In the genomic region with DNA sequence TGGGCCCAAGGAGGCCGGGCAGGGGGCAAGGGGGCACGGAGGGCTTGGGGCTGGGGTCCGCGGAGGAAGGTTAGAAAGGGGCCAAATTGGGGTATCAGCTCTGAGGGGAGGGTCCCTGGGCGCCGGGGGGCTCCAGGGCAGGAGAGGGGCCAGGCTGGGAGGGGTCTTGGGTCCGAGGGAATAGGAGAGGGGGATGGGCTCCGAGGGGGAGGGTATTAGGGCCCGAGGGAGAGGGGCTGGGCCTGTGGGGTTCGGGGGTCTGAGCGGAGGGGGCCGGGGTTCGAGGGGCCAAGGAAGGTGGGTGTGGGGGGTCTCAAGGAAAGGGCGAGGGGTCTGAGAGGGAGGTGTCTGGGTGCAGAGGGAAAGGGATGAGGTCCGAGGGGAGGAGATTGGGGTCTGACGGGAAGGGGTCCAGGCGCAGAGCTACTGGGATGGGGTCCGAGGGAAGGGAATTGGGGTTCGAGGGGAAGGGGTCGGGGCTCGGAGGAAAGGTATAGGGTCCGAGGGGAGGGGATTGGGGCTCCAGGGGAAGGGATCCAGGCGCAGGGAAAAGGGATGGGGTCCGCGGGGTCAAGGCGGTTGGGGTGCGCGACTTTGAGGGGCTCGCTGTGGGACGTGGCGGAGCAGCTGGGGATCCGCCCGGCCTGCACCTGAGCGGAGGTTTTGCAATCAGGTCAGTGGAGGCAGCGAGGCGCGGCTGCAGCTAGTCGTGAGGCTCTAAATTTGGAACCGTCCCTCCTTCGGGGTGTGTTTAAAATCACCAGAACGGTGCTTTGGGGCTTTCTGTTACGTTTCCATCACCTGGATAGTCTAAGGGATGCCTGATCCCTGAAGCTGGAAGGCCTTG, we compare ENCODE assay signal across 8 cellular contexts. TPM values are rescaled to one million over a fixed set of nuclear protein-coding genes. Genes with fewer than 3 reads are reported as not detected.
DNase-seq lines count a peak whose midpoint lies in the region; ATAC-seq and TF ChIP-seq lines count a peak whose summit lies in the region.

No MANE protein-coding gene starts in this region.

- peak; percentile 36 for DNase-seq in activated CD8-positive, alpha-beta T cell treated with anti-CD3 and anti-CD28 coated beads, Interleukin-2, amount 10 ng/mL, durations not matched to agents 7 days and 5 days
- DNase-seq in right atrium auricular region (ENCODE audit: low spot score) (no peak), smooth muscle cell (lab: John Stamatoyannopoulos, UW; ENCODE audit: unreplicated experiment) (no peak), epidermal melanocyte (ENCODE audit: insufficient read length, low spot score) (no peak), SW 1271 (lab: John Stamatoyannopoulos, UW) (no peak), AG20443 (ENCODE audit: low spot score) (no peak)

- H3K27ac Mint-ChIP-seq in activated CD8-positive, alpha-beta T cell treated with anti-CD3 and anti-CD28 coated beads, Interleukin-2, amount 10 ng/mL, durations not matched to agents 7 days and 5 days = peak overlapping the region; percentile 61

- no peaks in the 10 kb centered on the region for H3F3A ChIP-seq in smooth muscle cell (ENCODE audit: low read depth)

- peaks cover 0 to 20% of the 10 kb centered on the region in 2 experiments; a peak in 2 of 3 replicates for H3K36me3 ChIP-seq in HEK293 (ENCODE audit: control insufficient read depth in 2 of 2, insufficient read depth in 1 of 2, low read length in 2 of 2)
- H3K36me3 ChIP-seq in right atrium auricular region = no peaks in the 10 kb centered on the region
- H3K36me3 ChIP-seq in smooth muscle cell (ENCODE audit: low read depth) = no peaks in the 10 kb centered on the region

- peaks cover 55% of the 10 kb centered on the region for H3K27me3 Mint-ChIP-seq in activated CD8-positive, alpha-beta T cell treated with anti-CD3 and anti-CD28 coated beads, Interleukin-2, amount 10 ng/mL, durations not matched to agents 7 days and 5 days (ENCODE audit: low read depth)

- ATAC-seq in activated CD8-positive, alpha-beta T cell treated with anti-CD3 and anti-CD28 coated beads, Interleukin-2, amount 10 ng/mL, durations not matched to agents 7 days and 5 days = peak; percentile 17
- ATAC-seq in HG02938 (IDR thresholded peaks at IDR 0.05; ENCODE audit: unreplicated experiment) = no peak

- H3K27me3 ChIP-seq in right atrium auricular region (no peaks in the 10 kb centered on the region), smooth muscle cell (ENCODE audit: low read depth) (no peaks in the 10 kb centered on the region)

- no peaks in the 10 kb centered on the region for H3K9me3 ChIP-seq in HEK293 (ENCODE audit: control insufficient read depth, insufficient read depth, low read depth, low read length)
- no peaks in the 10 kb centered on the region for H3K9me3 ChIP-seq in right atrium auricular region
- H3K9me3 ChIP-seq in smooth muscle cell (replicated peaks; ENCODE audit: low read depth) = no peaks in the 10 kb centered on the region

- no peaks in the 10 kb centered on the region for H3K4me1 ChIP-seq in HEK293 (ENCODE audit: control insufficient read depth, insufficient read depth, low read length)
- H3K4me1 ChIP-seq in right atrium auricular region = peaks cover 0 to 29% of the 10 kb centered on the region in 2 donors
- peaks cover 9% of the 10 kb centered on the region for H3K4me1 ChIP-seq in smooth muscle cell (ENCODE audit: low read depth)

- CTCF ChIA-PET in HEK293 (lab: Yijun Ruan, JAX) = interaction anchor here (0.6 to 1.0 kb wide), 4 partner anchors 11 to 984 kb away, joined by 3 to 4 read pairs (median 4); no protein-coding TSS in a partner anchor
- CTCF ChIA-PET in activated CD8-positive, alpha-beta T cell treated with anti-CD3 and anti-CD28 coated beads, Interleukin-2, amount 10 ng/mL, durations not matched to agents 7 days and 5 days (lab: Charles Lee) = interaction anchor here (0.6 kb wide), 1 partner anchor 52 kb away, joined by 3 read pairs; no protein-coding TSS in a partner anchor

- peaks cover 42% of the 10 kb centered on the region for H4K20me1 ChIP-seq in smooth muscle cell (ENCODE audit: low read depth)

- H3K27ac ChIP-seq in HEK293 (ENCODE audit: extremely low read depth, low read depth, low read length) (peak overlapping the region; percentile 61; the same call in 1 of the 2 replicates), right atrium auricular region (peak overlapping the region; percentile 84 to 91), smooth muscle cell (ENCODE audit: low read depth) (peak overlapping the region; percentile 94)

- H3K4me3 ChIP-seq in HEK293 (ENCODE audit: low read depth, low read length) (peak overlapping the region; percentile 80), right atrium auricular region (peak overlapping the region; percentile 84 to 99), smooth muscle cell (peak overlapping the region; percentile 97)

- H3K9ac ChIP-seq in smooth muscle cell (ENCODE audit: low read depth) = peak overlapping the region; percentile 98

- POLR2A ChIA-PET in HEK293 (lab: Yijun Ruan, JAX) = interaction anchor here (0.5 to 1.0 kb wide), 5 partner anchors 7 to 505 kb away, joined by 3 to 4 read pairs (median 3); no protein-coding TSS in a partner anchor
- POLR2A ChIA-PET in activated CD8-positive, alpha-beta T cell treated with anti-CD3 and anti-CD28 coated beads, Interleukin-2, amount 10 ng/mL, durations not matched to agents 7 days and 5 days (lab: Charles Lee) = interaction anchor here (0.5 to 1.6 kb wide), 2 partner anchors 13 to 112 kb away, joined by 3 read pairs; no protein-coding TSS in a partner anchor

- H3K4me2 ChIP-seq in smooth muscle cell = peak overlapping the region; percentile 96

- H3K79me2 ChIP-seq in smooth muscle cell (ENCODE audit: low read depth) = peaks cover 68% of the 10 kb centered on the region

- H3K4me3 Mint-ChIP-seq in activated CD8-positive, alpha-beta T cell treated with anti-CD3 and anti-CD28 coated beads, Interleukin-2, amount 10 ng/mL, durations not matched to agents 7 days and 5 days = no peak overlapping the region

- WGBS in smooth muscle cell (ENCODE audit: low lambda C conversion rate) = 0% methylated on average over 19 of the region's 42 CpGs

- peaks cover 27% of the 10 kb centered on the region for H3K4me1 Mint-ChIP-seq in activated CD8-positive, alpha-beta T cell treated with anti-CD3 and anti-CD28 coated beads, Interleukin-2, amount 10 ng/mL, durations not matched to agents 7 days and 5 days (ENCODE audit: low read depth)

- no peaks in the 10 kb centered on the region for H3K36me3 Mint-ChIP-seq in activated CD8-positive, alpha-beta T cell treated with anti-CD3 and anti-CD28 coated beads, Interleukin-2, amount 10 ng/mL, durations not matched to agents 7 days and 5 days (ENCODE audit: low read depth)

- H2AFZ ChIP-seq in smooth muscle cell (ENCODE audit: low read depth) = no peak overlapping the region

- TF ChIP-seq CTCF in HEK293 (tag by site-specific recombination; IDR thresholded peaks at IDR 0.05) = no peak
- no peak for TF ChIP-seq CTCF in right atrium auricular region (IDR thresholded peaks at IDR 0.05)
- TF ChIP-seq CTCF in smooth muscle cell (IDR thresholded peaks at IDR 0.05; ENCODE audit: borderline replicate concordance, insufficient read depth, poor library complexity, severe bottlenecking) = no peak

- H3K9me3 Mint-ChIP-seq in activated CD8-positive, alpha-beta T cell treated with anti-CD3 and anti-CD28 coated beads, Interleukin-2, amount 10 ng/mL, durations not matched to agents 7 days and 5 days (ENCODE audit: insufficient read depth) = no peaks in the 10 kb centered on the region

TF ChIP-seq in HEK293, 187 proteins besides CTCF, POLR2A, EP300 and RAD21 (continues in another document):
- TF ChIP-seq ZNF514 (tag by site-specific recombination; IDR thresholded peaks at IDR 0.05) = no peak
- TF ChIP-seq, protein P1, sequence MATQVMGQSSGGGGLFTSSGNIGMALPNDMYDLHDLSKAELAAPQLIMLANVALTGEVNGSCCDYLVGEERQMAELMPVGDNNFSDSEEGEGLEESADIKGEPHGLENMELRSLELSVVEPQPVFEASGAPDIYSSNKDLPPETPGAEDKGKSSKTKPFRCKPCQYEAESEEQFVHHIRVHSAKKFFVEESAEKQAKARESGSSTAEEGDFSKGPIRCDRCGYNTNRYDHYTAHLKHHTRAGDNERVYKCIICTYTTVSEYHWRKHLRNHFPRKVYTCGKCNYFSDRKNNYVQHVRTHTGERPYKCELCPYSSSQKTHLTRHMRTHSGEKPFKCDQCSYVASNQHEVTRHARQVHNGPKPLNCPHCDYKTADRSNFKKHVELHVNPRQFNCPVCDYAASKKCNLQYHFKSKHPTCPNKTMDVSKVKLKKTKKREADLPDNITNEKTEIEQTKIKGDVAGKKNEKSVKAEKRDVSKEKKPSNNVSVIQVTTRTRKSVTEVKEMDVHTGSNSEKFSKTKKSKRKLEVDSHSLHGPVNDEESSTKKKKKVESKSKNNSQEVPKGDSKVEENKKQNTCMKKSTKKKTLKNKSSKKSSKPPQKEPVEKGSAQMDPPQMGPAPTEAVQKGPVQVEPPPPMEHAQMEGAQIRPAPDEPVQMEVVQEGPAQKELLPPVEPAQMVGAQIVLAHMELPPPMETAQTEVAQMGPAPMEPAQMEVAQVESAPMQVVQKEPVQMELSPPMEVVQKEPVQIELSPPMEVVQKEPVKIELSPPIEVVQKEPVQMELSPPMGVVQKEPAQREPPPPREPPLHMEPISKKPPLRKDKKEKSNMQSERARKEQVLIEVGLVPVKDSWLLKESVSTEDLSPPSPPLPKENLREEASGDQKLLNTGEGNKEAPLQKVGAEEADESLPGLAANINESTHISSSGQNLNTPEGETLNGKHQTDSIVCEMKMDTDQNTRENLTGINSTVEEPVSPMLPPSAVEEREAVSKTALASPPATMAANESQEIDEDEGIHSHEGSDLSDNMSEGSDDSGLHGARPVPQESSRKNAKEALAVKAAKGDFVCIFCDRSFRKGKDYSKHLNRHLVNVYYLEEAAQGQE (tag by site-specific recombination; IDR thresholded peaks at IDR 0.05) = no peak
- peak; percentile 37 for TF ChIP-seq SP2 (tag by site-specific recombination; IDR thresholded peaks at IDR 0.05)
- TF ChIP-seq ZNF843 (tag by site-specific recombination; IDR thresholded peaks at IDR 0.05) = no peak

RNA-seq across cellular contexts. Expression of gene CTTN, which starts 0.7 kb away (rescaled TPM):
- not detected for total RNA-seq in activated CD8-positive, alpha-beta T cell treated with anti-CD3 and anti-CD28 coated beads, Interleukin-2, amount 10 ng/mL, durations not matched to agents 7 days and 5 days
- total RNA-seq in right atrium auricular region (10 to 100 TPM; 67.0 to 99.2 TPM), smooth muscle cell (136 and 173 TPM in 2 replicates)
- polyA plus RNA-seq in smooth muscle cell = 64.7 and 112 TPM in 2 replicates

Comparison
In these comparisons a context has a peak if more than half of its experiments do, and no peak if none do; other contexts are left out.
1. RNA of gene CTTN, which starts 0.7 kb away (total RNA-seq): 136 to 173 TPM in smooth muscle cell and 67.0 to 99.2 TPM in right atrium auricular region; not detected in activated CD8-positive, alpha-beta T cell treated with anti-CD3 and anti-CD28 coated beads, Interleukin-2, amount 10 ng/mL, durations not matched to agents 7 days and 5 days; every median in the first group is over 10 times any median in the second.
2. Peak in every context shown above with its lines, with median percentiles within 50 percentile points of each other: H3K27ac ChIP-seq and H3K4me3 ChIP-seq.